Comparison of ENCODE assay signal across 16 cellular contexts in the genomic region with DNA sequence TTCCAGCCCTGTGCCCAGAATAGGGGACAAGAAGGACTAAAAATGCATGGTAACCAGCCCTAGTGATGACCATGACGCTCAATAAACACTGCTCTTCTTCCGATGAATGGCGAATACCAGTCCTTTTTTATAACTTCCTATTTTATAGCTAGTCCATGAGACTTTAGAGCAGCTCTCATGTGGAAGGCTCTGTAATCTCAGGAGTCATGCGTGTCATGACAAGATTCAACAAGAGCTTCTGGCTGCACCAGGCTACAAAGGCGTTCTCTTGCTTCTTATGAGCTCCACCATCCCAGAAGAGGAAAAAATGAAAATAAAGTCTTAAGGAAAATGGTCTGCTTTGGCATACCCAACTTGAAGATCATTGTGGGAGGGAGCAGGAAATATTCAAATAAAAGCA.
DNase-seq lines count a peak whose midpoint lies in the region; ATAC-seq, FAIRE-seq and TF ChIP-seq lines count a peak whose summit lies in the region.
"Had no signal": no experiment of that assay in that cellular context is flagged by ENCODE, and none has a peak within 500 bp of the region (broad histone marks: within the 10 kb centered on the region; RNA-seq: fewer than 3 reads in every experiment).

No MANE protein-coding gene starts in this region.

- no peak for TF ChIP-seq POLR2A in prostate gland (IDR thresholded peaks at IDR 0.05)

- no peaks in the 10 kb centered on the region for H3K79me2 ChIP-seq in astrocyte (ENCODE audit: insufficient read depth, low read length)

- no peak overlapping the region for H2AFZ ChIP-seq in astrocyte (ENCODE audit: low read depth, low read length)
- H2AFZ ChIP-seq: GM23248 had no signal

- CTCF ChIA-PET in HEK293T (lab: Yijun Ruan, JAX), result no interaction called here

- H3K4me1 ChIP-seq in astrocyte (ENCODE audit: insufficient read depth, low read length), result peaks cover 23% of the 10 kb centered on the region
- H3K4me1 ChIP-seq in foreskin keratinocyte, result peaks cover 43% of the 10 kb centered on the region
- H3K4me1 ChIP-seq in prostate gland (replicated peaks), result no peaks in the 10 kb centered on the region

- H3K27me3 ChIP-seq in astrocyte (ENCODE audit: insufficient read depth, low read length) (no peaks in the 10 kb centered on the region), foreskin keratinocyte (no peaks in the 10 kb centered on the region), prostate gland (replicated peaks; ENCODE audit: insufficient read depth) (no peaks in the 10 kb centered on the region)

- ATAC-seq in foreskin keratinocyte (peak; percentile 12), HG02642 (IDR thresholded peaks at IDR 0.05; ENCODE audit: poor library complexity, unreplicated experiment) (no peak)

- H3K27ac Mint-ChIP-seq in IgD-negative memory B cell (no peak overlapping the region), astrocyte (ENCODE audit: unreplicated experiment) (peak overlapping the region; percentile 34)

- H3K4me3 Mint-ChIP-seq in IgD-negative memory B cell (peak overlapping the region in 3 of 4 donors; percentile 34 to 76 (median 42)), astrocyte (ENCODE audit: unreplicated experiment) (no peak overlapping the region)

- no peaks in the 10 kb centered on the region for H4K20me1 ChIP-seq in astrocyte (ENCODE audit: insufficient read depth, low read length)

- no peak overlapping the region for H3K27ac ChIP-seq in astrocyte (ENCODE audit: low read depth, low read length)
- peak overlapping the region; percentile 22 for H3K27ac ChIP-seq in foreskin keratinocyte
- H3K27ac ChIP-seq in prostate gland, result no peak overlapping the region
- H3K27ac ChIP-seq: GM23248 had no signal

- H3K9me3 Mint-ChIP-seq in IgD-negative memory B cell (no peaks in the 10 kb centered on the region), astrocyte (ENCODE audit: unreplicated experiment) (no peaks in the 10 kb centered on the region)

- H3K36me3 Mint-ChIP-seq in IgD-negative memory B cell, result peaks cover 4% of the 10 kb centered on the region
- no peaks in the 10 kb centered on the region for H3K36me3 Mint-ChIP-seq in astrocyte (ENCODE audit: low read depth, unreplicated experiment)

- no peak for FAIRE-seq in astrocyte (lab: Jason Lieb, UNC)

- 47% methylated on average over 5 of the region's 5 CpGs for WGBS in prostate gland

- H3K4me2 ChIP-seq in astrocyte (ENCODE audit: low read length), result no peak overlapping the region

- TF ChIP-seq CTCF in astrocyte (IDR thresholded peaks at IDR 0.05; ENCODE audit: insufficient read depth, low read depth, low read length), result no peak
- no peak for TF ChIP-seq CTCF in foreskin keratinocyte (conservative IDR thresholded peaks at IDR 0.05)
- no peak for TF ChIP-seq CTCF in prostate gland (IDR thresholded peaks at IDR 0.05)

- no peak overlapping the region for H3K9ac ChIP-seq in astrocyte (ENCODE audit: low read length)
- H3K9ac ChIP-seq: GM23248 had no signal

- H3K4me3 ChIP-seq in astrocyte (ENCODE audit: insufficient read depth, low read depth, low read length) (no peak overlapping the region), prostate gland (no peak overlapping the region)
- H3K4me3 ChIP-seq: GM23248, HAP-1 had no signal

- H3K36me3 ChIP-seq in astrocyte (ENCODE audit: insufficient read depth, low read length) (no peaks in the 10 kb centered on the region), prostate gland (no peaks in the 10 kb centered on the region)
- H3K36me3 ChIP-seq: HAP-1 had no signal

- no peaks in the 10 kb centered on the region for H3K9me3 ChIP-seq in astrocyte (ENCODE audit: insufficient read depth, low read depth, low read length)
- no peaks in the 10 kb centered on the region for H3K9me3 ChIP-seq in prostate gland
- H3K9me3 ChIP-seq: HAP-1 had no signal

- peaks cover 10% of the 10 kb centered on the region for H3K27me3 Mint-ChIP-seq in IgD-negative memory B cell
- H3K27me3 Mint-ChIP-seq in astrocyte (ENCODE audit: low read depth, unreplicated experiment), result no peaks in the 10 kb centered on the region

- DNase-seq in astrocyte (ENCODE audit: low read depth) (no peak), foreskin keratinocyte (peak in 1 of 2 donors; percentile 69), prostate gland (ENCODE audit: low spot score) (peak; percentile 12), HEK293T (ENCODE audit: extremely low spot score) (no peak), foreskin melanocyte (no peak)
- DNase-seq: DMS79 treated with DMSO at 0.1 percent for 48 hours, GM23248, KBM-7, NCI-H187, NCI-H2107, NCI-H226, NCI-H524, NCI-H82 had no signal

- H3K4me1 Mint-ChIP-seq in IgD-negative memory B cell, result peaks cover 32 to 41% (median 36%) of the 10 kb centered on the region in 3 donors
- H3K4me1 Mint-ChIP-seq in astrocyte (ENCODE audit: low read depth, unreplicated experiment), result peaks cover 26% of the 10 kb centered on the region

- intact Hi-C loops in prostate gland (cut with DNase I), result loop anchor here (10.0 kb wide), 1 partner anchor 279 kb away; no protein-coding TSS in a partner anchor

- POLR2A ChIA-PET in HEK293T (lab: Yijun Ruan, JAX), result interaction anchor here (0.8 kb wide), 1 partner anchor 175 kb away, joined by 3 read pairs; no protein-coding TSS in a partner anchor

TF ChIP-seq in HEK293T, 16 proteins besides CTCF, POLR2A, EP300 and RAD21:
- TF ChIP-seq CTBP1 (IDR thresholded peaks at IDR 0.05; ENCODE audit: borderline replicate concordance), result no peak
- no peak for TF ChIP-seq FOXA1 (IDR thresholded peaks at IDR 0.05)
- no peak for TF ChIP-seq NFRKB (IDR thresholded peaks at IDR 0.05)
- no peak for TF ChIP-seq FOXK2 (IDR thresholded peaks at IDR 0.05)
- TF ChIP-seq HDGF (IDR thresholded peaks at IDR 0.05; ENCODE audit: borderline replicate concordance), result no peak
- no peak for TF ChIP-seq ELF4 (IDR thresholded peaks at IDR 0.05)
- TF ChIP-seq, protein P1, sequence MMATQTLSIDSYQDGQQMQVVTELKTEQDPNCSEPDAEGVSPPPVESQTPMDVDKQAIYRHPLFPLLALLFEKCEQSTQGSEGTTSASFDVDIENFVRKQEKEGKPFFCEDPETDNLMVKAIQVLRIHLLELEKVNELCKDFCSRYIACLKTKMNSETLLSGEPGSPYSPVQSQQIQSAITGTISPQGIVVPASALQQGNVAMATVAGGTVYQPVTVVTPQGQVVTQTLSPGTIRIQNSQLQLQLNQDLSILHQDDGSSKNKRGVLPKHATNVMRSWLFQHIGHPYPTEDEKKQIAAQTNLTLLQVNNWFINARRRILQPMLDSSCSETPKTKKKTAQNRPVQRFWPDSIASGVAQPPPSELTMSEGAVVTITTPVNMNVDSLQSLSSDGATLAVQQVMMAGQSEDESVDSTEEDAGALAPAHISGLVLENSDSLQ (IDR thresholded peaks at IDR 0.05), result no peak
- no peak for TF ChIP-seq ZNF384 (IDR thresholded peaks at IDR 0.05)
